ENCODE assay signal across 8 cellular contexts in genomic region chr2:67476808-67477790, GRCh38.
A peak's percentile ranks its signal among the peaks of the same experiment; 100 is the strongest.
DNase-seq lines count a peak whose midpoint lies in the region; ATAC-seq and TF ChIP-seq lines count a peak whose summit lies in the region.

No MANE protein-coding gene starts in this region.

- no peaks in the 10 kb centered on the region for H3K9me3 Mint-ChIP-seq in type B pancreatic cell

- peak overlapping the region in 1 of 10 donors; percentile 69 for H3K27ac ChIP-seq in heart right ventricle

- no peaks in the 10 kb centered on the region for H3K9me3 ChIP-seq in heart right ventricle

- H3K27ac Mint-ChIP-seq in type B pancreatic cell, result no peak overlapping the region

- ATAC-seq in SK-N-SH treated with all-trans-retinoic acid at 6 μM for 48 hours (peak; percentile 84), heart right ventricle (peak in 5 of 8 donors; percentile 37 to 65 (median 53)), HG03571 (IDR thresholded peaks at IDR 0.05; ENCODE audit: unreplicated experiment) (no peak)

- H3K4me3 Mint-ChIP-seq in type B pancreatic cell, result no peak overlapping the region

- no peaks in the 10 kb centered on the region for H3K27me3 ChIP-seq in heart right ventricle

- peaks cover 0 to 6% (median 0%) of the 10 kb centered on the region in 9 donors for H3K4me1 ChIP-seq in heart right ventricle

- no peak overlapping the region for H3K4me3 ChIP-seq in heart right ventricle

- intact Hi-C loops in heart right ventricle (cut with DNase I), result loop anchor here in 2 of 10 donors (5.0 to 10.0 kb wide), 3 partner anchors 170 to 892 kb away; no protein-coding TSS in a partner anchor

- no peaks in the 10 kb centered on the region for H3K36me3 ChIP-seq in heart right ventricle

- no peaks in the 10 kb centered on the region for H3K27me3 Mint-ChIP-seq in type B pancreatic cell

- 40 to 54% methylated on average over 9 of the region's 9 CpGs for WGBS in heart right ventricle, 2 donors

- H3K4me1 Mint-ChIP-seq in type B pancreatic cell (ENCODE audit: unreplicated experiment), result peaks cover 20% of the 10 kb centered on the region

- no peaks in the 10 kb centered on the region for H3K36me3 Mint-ChIP-seq in type B pancreatic cell

- DNase-seq in DMS153 (lab: John Stamatoyannopoulos, UW) (peak; percentile 16), Kasumi-1 (lab: John Stamatoyannopoulos, UW) (peak; percentile 61 to 78), heart right ventricle (no peak), type B pancreatic cell (ENCODE audit: extremely low spot score, unreplicated experiment) (no peak), GOT3 (lab: John Stamatoyannopoulos, UW) (no peak), NCI-H2196 treated with DMSO at 0.1 percent for 48 hours (lab: John Stamatoyannopoulos, UW; ENCODE audit: unreplicated experiment) (no peak)

- TF ChIP-seq CTCF in heart right ventricle (IDR thresholded peaks at IDR 0.05) (peak in 7 of 9 donors; percentile 43 to 62 (median 50)), type B pancreatic cell (conservative IDR thresholded peaks at IDR 0.05) (peak; percentile 71)

TF ChIP-seq in SK-N-SH treated with all-trans-retinoic acid at 6 μM for 48 hours, 23 proteins besides CTCF, POLR2A, EP300 and RAD21:
- TF ChIP-seq CREB5 (CRISPR knock-in tag; IDR thresholded peaks at IDR 0.05; ENCODE audit: low read depth) (no peak), CSRNP3 (CRISPR knock-in tag; IDR thresholded peaks at IDR 0.05) (no peak), TSHZ2 (CRISPR knock-in tag; IDR thresholded peaks at IDR 0.05) (no peak)
TF ChIP-seq in SK-N-SH treated with all-trans-retinoic acid at 6 μM for 48 hours: peak in this region for 0.

Comparison
In these comparisons a context has a peak if more than half of its experiments do, and no peak if none do; other contexts are left out.
1. DNase-seq: peak in DMS153 (single experiment) and Kasumi-1 (2 of 2); none in heart right ventricle (0 of 2), type B pancreatic cell (single experiment), GOT3 (single experiment) and NCI-H2196 treated with DMSO at 0.1 percent for 48 hours (single experiment).